Comparison of ENCODE assay signal across 13 cellular contexts in the genomic region with DNA sequence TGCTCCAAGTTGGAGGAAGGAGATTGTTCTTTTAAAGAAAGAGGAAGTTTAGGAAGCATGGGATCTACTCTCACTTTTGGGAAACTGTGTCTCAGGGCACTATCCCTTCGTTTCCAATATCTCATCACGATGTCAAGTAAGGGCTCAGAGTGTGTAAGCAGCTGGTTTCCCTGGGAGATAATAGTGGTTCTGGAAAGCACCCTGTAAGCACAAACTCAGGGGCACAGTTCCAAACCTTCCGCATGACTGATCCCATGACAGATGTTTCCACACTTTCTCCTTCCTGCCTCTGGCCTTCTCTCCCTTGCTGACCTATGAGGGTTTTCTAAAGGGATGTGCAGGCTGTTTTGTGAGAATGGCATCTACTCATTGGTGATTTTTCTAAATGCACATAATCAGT. TPM values are rescaled to one million over a fixed set of nuclear protein-coding genes. Genes with fewer than 3 reads are reported as not detected.
DNase-seq lines count a peak whose midpoint lies in the region; ATAC-seq, FAIRE-seq and TF ChIP-seq lines count a peak whose summit lies in the region.
"Had no signal": no experiment of that assay in that cellular context is flagged by ENCODE, and none has a peak within 500 bp of the region (broad histone marks: within the 10 kb centered on the region; RNA-seq: fewer than 3 reads in every experiment).

No MANE protein-coding gene starts in this region.

- no TSS peak for BruUV-seq in A673 (replicated peaks; lab: Mats Ljungman, UMichigan)

- H3K4me1 ChIP-seq in A673 (ENCODE audit: insufficient read depth, low read length, poor library complexity, severe bottlenecking): no peaks in the 10 kb centered on the region

- peaks cover 47% of the 10 kb centered on the region for H3K27me3 ChIP-seq in A673 (replicated peaks; ENCODE audit: insufficient read depth, low read depth, low read length, poor library complexity)

- H3K27ac ChIP-seq in A673 (ENCODE audit: low read depth, low read length, poor library complexity, severe bottlenecking): no peak overlapping the region

- no peak overlapping the region for H3K4me3 Mint-ChIP-seq in activated CD4-positive, alpha-beta T cell treated with anti-CD3 and anti-CD28 coated beads, Interleukin-2, amount 10 ng/mL, durations not matched to agents 7 days and 5 days
- H3K4me3 Mint-ChIP-seq: activated naive CD8-positive, alpha-beta T cell treated with anti-CD3 and anti-CD28 coated beads, Interleukin-2, amount 10 ng/mL, durations not matched to agents 7 days and 5 days had no signal

- H3K4me1 Mint-ChIP-seq in activated CD4-positive, alpha-beta T cell treated with anti-CD3 and anti-CD28 coated beads, Interleukin-2, amount 10 ng/mL, durations not matched to agents 7 days and 5 days: peaks cover 3% of the 10 kb centered on the region

- no peak overlapping the region for H3K27ac Mint-ChIP-seq in activated CD4-positive, alpha-beta T cell treated with anti-CD3 and anti-CD28 coated beads, Interleukin-2, amount 10 ng/mL, durations not matched to agents 7 days and 5 days
- H3K27ac Mint-ChIP-seq: activated naive CD8-positive, alpha-beta T cell treated with anti-CD3 and anti-CD28 coated beads, Interleukin-2, amount 10 ng/mL, durations not matched to agents 7 days and 5 days had no signal

- intact Hi-C loops in A673 (cut with micrococcal nuclease; ENCODE audit: unreplicated experiment): no loop called here

- POLR2A ChIA-PET in A673 (lab: Charles Lee; ENCODE audit: low non-redundant PET): interaction anchor here (0.6 kb wide), 1 partner anchor 8 kb away, joined by 3 read pairs; no protein-coding TSS in a partner anchor
- POLR2A ChIA-PET in activated CD4-positive, alpha-beta T cell treated with anti-CD3 and anti-CD28 coated beads, Interleukin-2, amount 10 ng/mL, durations not matched to agents 7 days and 5 days (lab: Charles Lee): no interaction called here

- DNase-seq in A673 (ENCODE audit: low spot score) (peak; percentile 21), RCC 7860 (ENCODE audit: low spot score) (peak; percentile 77), foreskin fibroblast (peak; percentile 71 to 77), omental fat pad (ENCODE audit: low spot score) (peak; percentile 62), NCI-H526 treated with DMSO at 0.1 percent for 48 hours (lab: John Stamatoyannopoulos, UW) (no peak)
- DNase-seq in activated CD4-positive, alpha-beta T cell treated with anti-CD3 and anti-CD28 coated beads, Interleukin-2, amount 10 ng/mL, durations not matched to agents 7 days and 5 days: no peak
- DNase-seq: activated CD4-positive, alpha-beta T cell treated with anti-CD3 and anti-CD28 coated beads for 4 hours; activated naive CD8-positive, alpha-beta T cell treated with anti-CD3 and anti-CD28 coated beads, Interleukin-2, amount 10 ng/mL, durations not matched to agents 7 days and 5 days; NCI-H187 treated with DMSO at 0.1 percent for 48 hours; stimulated activated CD4-positive, alpha-beta T cell treated with anti-CD3 and anti-CD28 coated beads, Interleukin-15, amount 100 ng/mL, for 24 hours had no signal

- CTCF ChIA-PET in A673 (lab: Charles Lee): no interaction called here
- CTCF ChIA-PET in activated CD4-positive, alpha-beta T cell treated with anti-CD3 and anti-CD28 coated beads, Interleukin-2, amount 10 ng/mL, durations not matched to agents 7 days and 5 days (lab: Charles Lee): interaction anchor here (1.2 kb wide), 1 partner anchor 8 kb away, joined by 3 read pairs; no protein-coding TSS in a partner anchor

- FAIRE-seq in RCC 7860 (lab: Jason Lieb, UNC): peak; percentile 11

- H3K9me3 ChIP-seq in A673 (ENCODE audit: low read depth, low read length, poor library complexity, severe bottlenecking): no peaks in the 10 kb centered on the region

- H3K9me3 Mint-ChIP-seq in activated CD4-positive, alpha-beta T cell treated with anti-CD3 and anti-CD28 coated beads, Interleukin-2, amount 10 ng/mL, durations not matched to agents 7 days and 5 days: peaks cover 8% of the 10 kb centered on the region

- no peaks in the 10 kb centered on the region for H3K36me3 Mint-ChIP-seq in activated CD4-positive, alpha-beta T cell treated with anti-CD3 and anti-CD28 coated beads, Interleukin-2, amount 10 ng/mL, durations not matched to agents 7 days and 5 days (ENCODE audit: low read depth)

- TF ChIP-seq CTCF in A673 (conservative IDR thresholded peaks at IDR 0.05; ENCODE audit: low read depth, low read length) (no peak), foreskin fibroblast (IDR thresholded peaks at IDR 0.05; ENCODE audit: low read depth, low read length) (no peak), omental fat pad (IDR thresholded peaks at IDR 0.05) (no peak)

- no peak overlapping the region for H3K4me3 ChIP-seq in A673 (ENCODE audit: low read depth, low read length, poor library complexity, severe bottlenecking)
- H3K4me3 ChIP-seq in foreskin fibroblast (ENCODE audit: low read depth in 1 of 2, low read length in 2 of 2): no peak overlapping the region

- peaks cover 2% of the 10 kb centered on the region for H3K27me3 Mint-ChIP-seq in activated CD4-positive, alpha-beta T cell treated with anti-CD3 and anti-CD28 coated beads, Interleukin-2, amount 10 ng/mL, durations not matched to agents 7 days and 5 days
- H3K27me3 Mint-ChIP-seq: activated naive CD8-positive, alpha-beta T cell treated with anti-CD3 and anti-CD28 coated beads, Interleukin-2, amount 10 ng/mL, durations not matched to agents 7 days and 5 days had no signal

- H3K36me3 ChIP-seq in A673 (ENCODE audit: insufficient read depth, low read length, poor library complexity, severe bottlenecking): no peaks in the 10 kb centered on the region

- ATAC-seq in omental fat pad (ENCODE audit: low FRiP score): peak; percentile 73
- ATAC-seq in GM21423 (IDR thresholded peaks at IDR 0.05; ENCODE audit: unreplicated experiment): no peak
- no peak for ATAC-seq in GM18907 (IDR thresholded peaks at IDR 0.05; ENCODE audit: unreplicated experiment)
- ATAC-seq: Panc1 had no signal

RNA-seq across cellular contexts. Expression of a gene that starts 33.9 kb away (rescaled TPM):
- total RNA-seq in A673 (2021) (not detected in 2 replicates), omental fat pad (1 to 10 TPM in 1 of 4 donors, under 1 TPM in 2, not detected in 1; 0.31 to 2.4 (median 0.37) TPM)
- total RNA-seq in activated CD4-positive, alpha-beta T cell treated with anti-CD3 and anti-CD28 coated beads, Interleukin-2, amount 10 ng/mL, durations not matched to agents 7 days and 5 days: 1 to 10 TPM; 2.4 to 2.5 TPM

Comparison
In these comparisons a context has a peak if more than half of its experiments do, and no peak if none do; other contexts are left out.
1. DNase-seq: peak in A673 (single experiment), RCC 7860 (single experiment), foreskin fibroblast (2 of 2) and omental fat pad (single experiment); none in NCI-H526 treated with DMSO at 0.1 percent for 48 hours (single experiment) and activated CD4-positive, alpha-beta T cell treated with anti-CD3 and anti-CD28 coated beads, Interleukin-2, amount 10 ng/mL, durations not matched to agents 7 days and 5 days (single experiment).